In the genomic region with DNA sequence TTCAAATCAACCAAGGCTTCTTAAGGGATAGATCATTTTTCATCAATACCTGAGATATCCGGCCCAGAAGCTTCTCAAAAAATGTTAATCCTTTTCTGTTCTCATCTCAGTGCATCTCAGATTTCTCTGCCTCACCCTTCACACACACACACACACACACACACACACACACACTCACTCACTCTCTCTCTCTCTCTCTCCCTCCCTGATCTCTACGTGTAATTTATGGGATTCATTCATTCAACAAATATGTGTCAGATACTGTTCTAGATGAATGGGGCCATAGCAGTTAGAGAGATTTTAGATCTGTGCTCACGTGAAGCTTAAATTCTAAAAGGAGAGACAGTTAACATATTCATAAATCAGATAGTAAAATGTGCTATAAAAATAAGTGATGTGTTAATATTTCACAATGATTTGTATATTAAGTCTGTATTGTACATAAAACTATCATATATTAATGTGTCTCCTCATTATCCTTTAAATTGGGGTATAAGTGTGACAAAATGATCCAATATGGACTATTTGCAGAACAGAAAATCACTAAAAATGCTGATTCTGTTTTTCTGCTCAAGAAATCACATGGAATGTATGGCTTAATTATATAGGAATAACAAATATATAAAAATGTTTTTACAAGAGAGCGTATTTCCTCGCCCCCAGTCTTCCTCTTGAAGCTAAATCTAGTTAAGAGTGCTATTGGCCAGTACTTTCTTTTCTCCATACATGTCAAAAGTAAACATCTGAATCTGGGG, we compare ENCODE assay signal across 1 cellular context.
TF ChIP-seq lines count a peak whose summit lies in the region.

No MANE protein-coding gene starts in this region.

TF ChIP-seq in IMR-90, 13 proteins besides CTCF, POLR2A, EP300 and RAD21:
- TF ChIP-seq RCOR1 (IDR thresholded peaks at IDR 0.05; ENCODE audit: insufficient replicate concordance, low read length) (no peak), MAFK (IDR thresholded peaks at IDR 0.05; ENCODE audit: low read depth, low read length) (peak; percentile 47), MXI1 (IDR thresholded peaks at IDR 0.05; ENCODE audit: borderline replicate concordance, low read depth, low read length) (no peak)
- TF ChIP-seq, protein P1, sequence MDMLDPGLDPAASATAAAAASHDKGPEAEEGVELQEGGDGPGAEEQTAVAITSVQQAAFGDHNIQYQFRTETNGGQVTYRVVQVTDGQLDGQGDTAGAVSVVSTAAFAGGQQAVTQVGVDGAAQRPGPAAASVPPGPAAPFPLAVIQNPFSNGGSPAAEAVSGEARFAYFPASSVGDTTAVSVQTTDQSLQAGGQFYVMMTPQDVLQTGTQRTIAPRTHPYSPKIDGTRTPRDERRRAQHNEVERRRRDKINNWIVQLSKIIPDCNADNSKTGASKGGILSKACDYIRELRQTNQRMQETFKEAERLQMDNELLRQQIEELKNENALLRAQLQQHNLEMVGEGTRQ (IDR thresholded peaks at IDR 0.05; ENCODE audit: low read depth, low read length), result no peak
- TF ChIP-seq, protein P2, sequence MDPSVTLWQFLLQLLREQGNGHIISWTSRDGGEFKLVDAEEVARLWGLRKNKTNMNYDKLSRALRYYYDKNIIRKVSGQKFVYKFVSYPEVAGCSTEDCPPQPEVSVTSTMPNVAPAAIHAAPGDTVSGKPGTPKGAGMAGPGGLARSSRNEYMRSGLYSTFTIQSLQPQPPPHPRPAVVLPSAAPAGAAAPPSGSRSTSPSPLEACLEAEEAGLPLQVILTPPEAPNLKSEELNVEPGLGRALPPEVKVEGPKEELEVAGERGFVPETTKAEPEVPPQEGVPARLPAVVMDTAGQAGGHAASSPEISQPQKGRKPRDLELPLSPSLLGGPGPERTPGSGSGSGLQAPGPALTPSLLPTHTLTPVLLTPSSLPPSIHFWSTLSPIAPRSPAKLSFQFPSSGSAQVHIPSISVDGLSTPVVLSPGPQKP (IDR thresholded peaks at IDR 0.05; ENCODE audit: borderline replicate concordance, low read depth, low read length), result no peak
